ENCODE assay signal across 23 cellular contexts in genomic region chr11:64069401-64070300, GRCh38. TPM values are rescaled to one million over a fixed set of nuclear protein-coding genes. Genes with fewer than 3 reads are reported as not detected.
A peak's percentile ranks its signal among the peaks of the same experiment; 100 is the strongest.
DNase-seq lines count a peak whose midpoint lies in the region; ATAC-seq and TF ChIP-seq lines count a peak whose summit lies in the region.
"Had no signal": no experiment of that assay in that cellular context is flagged by ENCODE, and none has a peak within 500 bp of the region (broad histone marks: within the 10 kb centered on the region; RNA-seq: fewer than 3 reads in every experiment).

No MANE protein-coding gene starts in this region.

- no peak for DNase-seq in stimulated activated naive CD8-positive, alpha-beta T cell treated with anti-CD3 and anti-CD28 coated beads, Interleukin-15, amount 100 ng/mL, for 72 hours
- no peak for DNase-seq in stimulated activated naive CD8-positive, alpha-beta T cell treated with anti-CD3 and anti-CD28 coated beads, Interleukin-15, Interleukin-2, amounts not matched to agents 100 U/mL and 50 U/mL, for 24 hours
- no peak for DNase-seq in SK-N-MC (ENCODE audit: low read depth, low spot score)
- no peak for DNase-seq in hepatocyte (ENCODE audit: low spot score)
- DNase-seq in substantia nigra (lab: John Stamatoyannopoulos, UW): no peak
- no peak for DNase-seq in GDM1 (lab: John Stamatoyannopoulos, UW)
- no peak for DNase-seq in activated T-helper 2 cell treated with anti-CD3 and anti-CD28 coated beads, Interferon-gamma antibody, Interleukin-2, Interleukin-4, amounts not matched to agents 10 μg/mL and 5 μg/mL and 100 μg/mL, durations not matched to agents 14 hours and 24 hours and 36 hours (ENCODE audit: low spot score)
- DNase-seq: BE2C; CD4-positive, CD25-positive, alpha-beta regulatory T cell; EL; NCI-H1105; NCI-H1694; NCI-H2081; NCI-H69; PC-9; RPMI8226; SHP77; SK-N-SH had no signal

- no peaks in the 10 kb centered on the region for H3K79me2 ChIP-seq in hepatocyte

- H3K27me3 ChIP-seq in hepatocyte: no peaks in the 10 kb centered on the region
- H3K27me3 ChIP-seq: BE2C had no signal

- H3K9me3 ChIP-seq in SK-N-MC (ENCODE audit: low read depth, low read length) (no peaks in the 10 kb centered on the region), hepatocyte (ENCODE audit: low read depth) (no peaks in the 10 kb centered on the region)
- H3K9me3 ChIP-seq: A549, BE2C, HAP-1, SK-N-SH had no signal

- H3K4me3 ChIP-seq in SK-N-MC (peak overlapping the region; percentile 65), hepatocyte (no peak overlapping the region)
- H3K4me3 ChIP-seq: A549, HAP-1, PC-9 had no signal

- no peak for TF ChIP-seq CTCF in hepatocyte (IDR thresholded peaks at IDR 0.05; ENCODE audit: poor library complexity)

- H3K27ac ChIP-seq in SK-N-MC (peak overlapping the region; percentile 85), hepatocyte (peak overlapping the region; percentile 61), substantia nigra (ENCODE audit: low read depth, low read length, poor library complexity, severe bottlenecking) (peak overlapping the region; percentile 30)
- H3K27ac ChIP-seq: A549, HL-60, KMS-11, PC-9 had no signal

- no peaks in the 10 kb centered on the region for H3K36me3 ChIP-seq in SK-N-MC (ENCODE audit: insufficient read depth, low read length)
- H3K36me3 ChIP-seq in hepatocyte (replicated peaks; ENCODE audit: insufficient read depth, low read depth): no peaks in the 10 kb centered on the region
- H3K36me3 ChIP-seq: BE2C, HAP-1 had no signal

- peaks cover 40% of the 10 kb centered on the region for H3K4me1 ChIP-seq in hepatocyte (ENCODE audit: insufficient read depth)
- H3K4me1 ChIP-seq: A549, HAP-1 had no signal

- H3K9me3 Mint-ChIP-seq in stimulated activated naive CD8-positive, alpha-beta T cell treated with anti-CD3 and anti-CD28 coated beads, Interleukin-15, amount 100 ng/mL, for 72 hours: no peaks in the 10 kb centered on the region
- H3K9me3 Mint-ChIP-seq in activated T-helper 2 cell treated with anti-CD3 and anti-CD28 coated beads, Interferon-gamma antibody, Interleukin-2, Interleukin-4, amounts not matched to agents 10 μg/mL and 5 μg/mL and 100 μg/mL, durations not matched to agents 14 hours and 24 hours and 36 hours: no peaks in the 10 kb centered on the region
- H3K9me3 Mint-ChIP-seq: CD4-positive, CD25-positive, alpha-beta regulatory T cell had no signal

- intact Hi-C loops in activated T-helper 2 cell treated with anti-CD3 and anti-CD28 coated beads, Interferon-gamma antibody, Interleukin-2, Interleukin-4, amounts not matched to agents 10 μg/mL and 5 μg/mL and 100 μg/mL, durations not matched to agents 14 hours and 24 hours and 36 hours (cut with micrococcal nuclease): no loop called here

- no peaks in the 10 kb centered on the region for H3K27me3 Mint-ChIP-seq in stimulated activated naive CD8-positive, alpha-beta T cell treated with anti-CD3 and anti-CD28 coated beads, Interleukin-15, amount 100 ng/mL, for 72 hours
- H3K27me3 Mint-ChIP-seq in activated T-helper 2 cell treated with anti-CD3 and anti-CD28 coated beads, Interferon-gamma antibody, Interleukin-2, Interleukin-4, amounts not matched to agents 10 μg/mL and 5 μg/mL and 100 μg/mL, durations not matched to agents 14 hours and 24 hours and 36 hours (ENCODE audit: low read depth): no peaks in the 10 kb centered on the region

- H3K4me3 Mint-ChIP-seq in stimulated activated naive CD8-positive, alpha-beta T cell treated with anti-CD3 and anti-CD28 coated beads, Interleukin-15, amount 100 ng/mL, for 72 hours: no peak overlapping the region
- H3K4me3 Mint-ChIP-seq in activated T-helper 2 cell treated with anti-CD3 and anti-CD28 coated beads, Interferon-gamma antibody, Interleukin-2, Interleukin-4, amounts not matched to agents 10 μg/mL and 5 μg/mL and 100 μg/mL, durations not matched to agents 14 hours and 24 hours and 36 hours (ENCODE audit: low read depth): no peak overlapping the region
- H3K4me3 Mint-ChIP-seq: CD4-positive, CD25-positive, alpha-beta regulatory T cell had no signal

- H2AFZ ChIP-seq in hepatocyte: no peak overlapping the region
- H2AFZ ChIP-seq: PC-9 had no signal

- no peaks in the 10 kb centered on the region for H3K36me3 Mint-ChIP-seq in activated T-helper 2 cell treated with anti-CD3 and anti-CD28 coated beads, Interferon-gamma antibody, Interleukin-2, Interleukin-4, amounts not matched to agents 10 μg/mL and 5 μg/mL and 100 μg/mL, durations not matched to agents 14 hours and 24 hours and 36 hours (ENCODE audit: low read depth)

- H3K9me2 ChIP-seq in hepatocyte (replicated peaks; ENCODE audit: insufficient read depth): no peaks in the 10 kb centered on the region
- H3K9me2 ChIP-seq: SK-N-SH had no signal

- peak; percentile 18 for ATAC-seq in stimulated activated naive CD8-positive, alpha-beta T cell treated with anti-CD3 and anti-CD28 coated beads, Interleukin-15, amount 100 ng/mL, for 72 hours
- no peak for ATAC-seq in stimulated activated naive CD8-positive, alpha-beta T cell treated with anti-CD3 and anti-CD28 coated beads, Interleukin-15, Interleukin-2, amounts not matched to agents 100 U/mL and 50 U/mL, for 24 hours
- ATAC-seq in GM18519 (IDR thresholded peaks at IDR 0.05; ENCODE audit: low FRiP score, unreplicated experiment): no peak
- ATAC-seq: A549 had no signal

- no peak overlapping the region for H3K27ac Mint-ChIP-seq in stimulated activated naive CD8-positive, alpha-beta T cell treated with anti-CD3 and anti-CD28 coated beads, Interleukin-15, amount 100 ng/mL, for 72 hours
- H3K27ac Mint-ChIP-seq in activated T-helper 2 cell treated with anti-CD3 and anti-CD28 coated beads, Interferon-gamma antibody, Interleukin-2, Interleukin-4, amounts not matched to agents 10 μg/mL and 5 μg/mL and 100 μg/mL, durations not matched to agents 14 hours and 24 hours and 36 hours: no peak overlapping the region
- H3K27ac Mint-ChIP-seq: CD4-positive, CD25-positive, alpha-beta regulatory T cell had no signal

- WGBS in hepatocyte (ENCODE audit: low lambda C conversion rate, missing lambda C conversion rate): 73% methylated on average over 23 of the region's 23 CpGs

- H3K4me1 Mint-ChIP-seq in stimulated activated naive CD8-positive, alpha-beta T cell treated with anti-CD3 and anti-CD28 coated beads, Interleukin-15, amount 100 ng/mL, for 72 hours: peaks cover 36% of the 10 kb centered on the region
- H3K4me1 Mint-ChIP-seq in activated T-helper 2 cell treated with anti-CD3 and anti-CD28 coated beads, Interferon-gamma antibody, Interleukin-2, Interleukin-4, amounts not matched to agents 10 μg/mL and 5 μg/mL and 100 μg/mL, durations not matched to agents 14 hours and 24 hours and 36 hours (ENCODE audit: low read depth): peaks cover 3% of the 10 kb centered on the region

- H3K9ac ChIP-seq in SK-N-MC (ENCODE audit: insufficient read length): no peak overlapping the region
- H3K9ac ChIP-seq: KMS-11, SK-N-SH had no signal

- no peaks in the 10 kb centered on the region for H4K20me1 ChIP-seq in hepatocyte (ENCODE audit: insufficient read depth, poor library complexity, severe bottlenecking)

- H3K4me2 ChIP-seq in hepatocyte: peak overlapping the region; percentile 39
- H3K4me2 ChIP-seq: A549, KMS-11, PC-9, SK-N-SH had no signal

RNA-seq across cellular contexts. Expression of gene FLRT1, which starts 33.9 kb away (rescaled TPM):
- 0.43 and 0.84 TPM in 2 replicates for total RNA-seq in hepatocyte
- polyA plus RNA-seq in hepatocyte: 0.34 and 0.61 TPM in 2 replicates
- not detected in 2 replicates for total RNA-seq in activated T-helper 2 cell treated with anti-CD3 and anti-CD28 coated beads, Interferon-gamma antibody, Interleukin-2, Interleukin-4, amounts not matched to agents 10 μg/mL and 5 μg/mL and 100 μg/mL, durations not matched to agents 14 hours and 24 hours and 36 hours
- total RNA-seq: CD4-positive, CD25-positive, alpha-beta regulatory T cell had no signal

Comparison
In these comparisons a context has a peak if more than half of its experiments do, and no peak if none do; other contexts are left out.
1. H3K27ac ChIP-seq: peak in every context shown above with its lines; median percentile 85 in SK-N-MC; 61 in hepatocyte; 30 in substantia nigra.